Comparison of ENCODE assay signal across 10 cellular contexts in genomic region chr4:38162240-38162784, GRCh38.
A peak's percentile ranks its signal among the peaks of the same experiment; 100 is the strongest.
DNase-seq lines count a peak whose midpoint lies in the region; ATAC-seq, FAIRE-seq and TF ChIP-seq lines count a peak whose summit lies in the region.
"Had no signal": no experiment of that assay in that cellular context is flagged by ENCODE, and none has a peak within 500 bp of the region (broad histone marks: within the 10 kb centered on the region; RNA-seq: fewer than 3 reads in every experiment).

No MANE protein-coding gene starts in this region.

- H3K4me3 ChIP-seq in PC-9 = no peak overlapping the region

- H3K36me3 Mint-ChIP-seq in progenitor cell of endocrine pancreas (ENCODE audit: insufficient read depth) = peaks cover 2% of the 10 kb centered on the region

- H3K9me2 ChIP-seq in PC-9 (ENCODE audit: insufficient read depth) = no peaks in the 10 kb centered on the region

- peaks cover 60% of the 10 kb centered on the region for H3F3A ChIP-seq in PC-9 (ENCODE audit: insufficient read depth, low read depth)

- BruUV-seq in PC-9 (replicated peaks; lab: Mats Ljungman, UMichigan) = no TSS peak

- DNase-seq in GM04504 (ENCODE audit: low read depth) (peak; percentile 74), PC-9 (peak; percentile 82 to 92), epithelial cell of prostate (ENCODE audit: low read depth, low spot score) (no peak), progenitor cell of endocrine pancreas (ENCODE audit: low spot score, unreplicated experiment) (no peak), OCI-M2 (lab: John Stamatoyannopoulos, UW; ENCODE audit: unreplicated experiment) (no peak), NK-92 (lab: John Stamatoyannopoulos, UW; ENCODE audit: unreplicated experiment) (no peak), D721Med (ENCODE audit: insufficient read length, low spot score) (no peak)
- DNase-seq: stimulated activated CD4-positive, alpha-beta T cell treated with anti-CD3 and anti-CD28 coated beads, Interleukin-15, amount 100 ng/mL, for 24 hours; T-helper 9 cell had no signal

- peaks cover 63% of the 10 kb centered on the region for H3K4me1 ChIP-seq in PC-9 (replicated peaks; ENCODE audit: insufficient read depth)

- POLR2A ChIA-PET in PC-9 (lab: Charles Lee; ENCODE audit: unreplicated experiment) = interaction anchor here (0.6 kb wide), 1 partner anchor 160 kb away, joined by 4 read pairs; no protein-coding TSS in a partner anchor

- H2AFZ ChIP-seq in PC-9 = no peak overlapping the region

- H3K27ac Mint-ChIP-seq in progenitor cell of endocrine pancreas = peak overlapping the region; percentile 43

- no peak for ATAC-seq in GM19023 (IDR thresholded peaks at IDR 0.05; ENCODE audit: unreplicated experiment)

- no peaks in the 10 kb centered on the region for H3K27me3 ChIP-seq in PC-9 (ENCODE audit: insufficient read depth, low read depth)

- H3K9me3 Mint-ChIP-seq in progenitor cell of endocrine pancreas (ENCODE audit: low read depth) = peaks cover 10% of the 10 kb centered on the region

- FAIRE-seq in D721Med (lab: Jason Lieb, UNC) = no peak

- CTCF ChIA-PET in PC-9 (lab: Charles Lee) = interaction anchor here (0.6 to 1.6 kb wide), 4 partner anchors 359 to 1019 kb away, joined by 3 to 9 read pairs (median 4); no protein-coding TSS in a partner anchor

- H4K20me1 ChIP-seq in PC-9 (ENCODE audit: insufficient read depth) = no peaks in the 10 kb centered on the region

- TF ChIP-seq CTCF in PC-9 (conservative IDR thresholded peaks at IDR 0.05) (no peak), progenitor cell of endocrine pancreas (IDR thresholded peaks at IDR 0.05; ENCODE audit: unreplicated experiment) (no peak), D721Med (IDR thresholded peaks at IDR 0.05; ENCODE audit: insufficient read depth, missing control alignments) (no peak)

- intact Hi-C loops in PC-9 (cut with micrococcal nuclease; ENCODE audit: unreplicated experiment) = loop anchor here (1.0 to 5.0 kb wide), 6 partner anchors 26 to 880 kb away; partner anchors contain the start of gene TLR6

- peaks cover 11% of the 10 kb centered on the region for H3K9me3 ChIP-seq in PC-9 (ENCODE audit: insufficient read depth, low read depth)

- peak overlapping the region; percentile 96 for H3K27ac ChIP-seq in PC-9
- H3K27ac ChIP-seq in epithelial cell of prostate = peak overlapping the region; percentile 100

- peaks cover 32% of the 10 kb centered on the region for H3K4me1 Mint-ChIP-seq in progenitor cell of endocrine pancreas (ENCODE audit: low read depth)

- no peak overlapping the region for H3K4me3 Mint-ChIP-seq in progenitor cell of endocrine pancreas (ENCODE audit: low read depth)

- H3K36me3 ChIP-seq in PC-9 (ENCODE audit: low read depth) = no peaks in the 10 kb centered on the region

- H3K27me3 Mint-ChIP-seq in progenitor cell of endocrine pancreas = no peaks in the 10 kb centered on the region

- H3K4me2 ChIP-seq in PC-9 = peak overlapping the region; percentile 59

- H3K79me2 ChIP-seq in PC-9 (ENCODE audit: low read depth) = no peaks in the 10 kb centered on the region

Comparison
In these comparisons a context has a peak if more than half of its experiments do, and no peak if none do; other contexts are left out.
1. DNase-seq: peak in GM04504 (single experiment) and PC-9 (2 of 2); none in epithelial cell of prostate (single experiment), progenitor cell of endocrine pancreas (single experiment), OCI-M2 (single experiment), NK-92 (single experiment) and D721Med (single experiment).